11 cellular contexts compared by ENCODE assay signal in the genomic region with DNA sequence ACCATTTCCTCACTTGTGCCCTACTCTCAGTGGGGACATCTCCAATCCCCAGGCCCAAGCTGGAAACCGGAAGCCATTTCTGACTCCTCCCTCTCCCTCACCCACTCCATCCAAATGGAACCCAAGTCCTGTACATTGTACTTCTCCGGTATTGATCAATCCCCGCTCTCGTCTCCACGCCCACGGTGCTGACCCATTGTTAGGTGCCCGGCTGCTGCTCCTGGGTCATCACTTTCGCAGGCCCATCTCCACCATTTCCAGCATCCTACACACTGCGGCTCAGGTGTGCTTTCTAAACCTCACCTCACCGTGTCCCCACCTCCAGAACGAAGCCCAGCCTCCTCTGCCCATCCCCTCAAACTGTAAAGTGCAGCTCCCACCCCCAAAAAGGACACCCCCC. TPM values are rescaled to one million over a fixed set of nuclear protein-coding genes. Genes with fewer than 3 reads are reported as not detected.
A peak's percentile ranks its signal among the peaks of the same experiment; 100 is the strongest.
DNase-seq lines count a peak whose midpoint lies in the region; TF ChIP-seq lines count a peak whose summit lies in the region.
"Not testable (repeated sequence)": the region's sequence is repeated elsewhere in the genome, so short reads cannot be mapped to it uniquely, and the experiment has no call there.
"Had no signal": no experiment of that assay in that cellular context is flagged by ENCODE, and none has a peak within 500 bp of the region (broad histone marks: within the 10 kb centered on the region; RNA-seq: fewer than 3 reads in every experiment).

No MANE protein-coding gene starts in this region.

- not testable (repeated sequence) for H3F3A ChIP-seq in neural progenitor cell (ENCODE audit: low read depth)

- WGBS in spleen, 5 donors, result 91 to 97% (median 94%) methylated on average over 11 of the region's 11 CpGs

- not testable (repeated sequence) for TF ChIP-seq CTCF in Calu3 (IDR thresholded peaks at IDR 0.05; ENCODE audit: unreplicated experiment); chondrocyte (IDR thresholded peaks at IDR 0.05); neural progenitor cell (IDR thresholded peaks at IDR 0.05); spleen (IDR thresholded peaks at IDR 0.05 in 8 of 11, conservative IDR thresholded peaks at IDR 0.05 in 3 of 11)

- not testable (repeated sequence) for H3K9ac ChIP-seq in neural progenitor cell; subcutaneous abdominal adipose tissue (ENCODE audit: low read length in 5 of 5)

- H3K4me3 ChIP-seq in neural progenitor cell; spleen; subcutaneous abdominal adipose tissue (ENCODE audit: low read depth in 1 of 5, low read length in 5 of 5): not testable (repeated sequence)

- not testable (repeated sequence) for H3K79me2 ChIP-seq in neural progenitor cell (ENCODE audit: low read depth)

- intact Hi-C loops in Calu3 (cut with micrococcal nuclease; ENCODE audit: unreplicated experiment); spleen (cut with DNase I; ENCODE audit: low total_unique reads): not testable (repeated sequence)

- H3K4me1 Mint-ChIP-seq in Calu3 (ENCODE audit: low read depth, unreplicated experiment); chondrocyte (ENCODE audit: low read depth): not testable (repeated sequence)
- H3K4me1 Mint-ChIP-seq in neural progenitor cell, result peaks cover 29% of the 10 kb centered on the region

- H3K27me3 Mint-ChIP-seq in Calu3 (ENCODE audit: unreplicated experiment); chondrocyte (ENCODE audit: low read depth): not testable (repeated sequence)
- peaks cover 11% of the 10 kb centered on the region for H3K27me3 Mint-ChIP-seq in neural progenitor cell (ENCODE audit: insufficient read depth, low read depth)

- CTCF ChIA-PET in Calu3 (lab: Charles Lee), result not testable (repeated sequence)

- BruUV-seq in Calu3 (replicated peaks; lab: Mats Ljungman, UMichigan), result not testable (repeated sequence)

- H3K9me3 ChIP-seq in neural progenitor cell (ENCODE audit: low read depth); spleen; subcutaneous abdominal adipose tissue (ENCODE audit: control insufficient read depth in 5 of 5, low read length in 5 of 5): not testable (repeated sequence)

- not testable (repeated sequence) for H3K36me3 Mint-ChIP-seq in Calu3 (ENCODE audit: insufficient read depth, unreplicated experiment); chondrocyte (ENCODE audit: low read depth); neural progenitor cell

- not testable (repeated sequence) for DNase-seq in Calu3; neural progenitor cell (ENCODE audit: low spot score)
- DNase-seq in activated effector memory CD4-positive, alpha-beta T cell treated with anti-CD3 and anti-CD28 coated beads, Interleukin-2, amount 50 U/mL, for 16 hours, result peak; percentile 24
- DNase-seq in chondrocyte (ENCODE audit: low spot score), result peak; percentile 46
- DNase-seq in spleen, result peak; percentile 39

- H4K20me1 ChIP-seq in neural progenitor cell (ENCODE audit: low read depth), result not testable (repeated sequence)

- not testable (repeated sequence) for H3K36me3 ChIP-seq in neural progenitor cell, spleen
- H3K36me3 ChIP-seq in subcutaneous abdominal adipose tissue (ENCODE audit: control insufficient read depth in 5 of 5, insufficient read depth in 5 of 5, low read length in 5 of 5), result peaks cover 0 to 14% (median 5%) of the 10 kb centered on the region in 5 donors

- peaks cover 20% of the 10 kb centered on the region for H3K4me1 ChIP-seq in neural progenitor cell
- not testable (repeated sequence) for H3K4me1 ChIP-seq in spleen
- H3K4me1 ChIP-seq in subcutaneous abdominal adipose tissue (ENCODE audit: control insufficient read depth in 5 of 5, insufficient read depth in 5 of 5, low read length in 5 of 5), result peaks cover 3 to 40% (median 32%) of the 10 kb centered on the region in 5 donors

- H3K4me2 ChIP-seq in neural progenitor cell, result not testable (repeated sequence)

- H2AFZ ChIP-seq in neural progenitor cell (replicated peaks), result not testable (repeated sequence)

- not testable (repeated sequence) for H3K27ac ChIP-seq in neural progenitor cell, spleen
- peak overlapping the region; percentile 41 for H3K27ac ChIP-seq in subcutaneous abdominal adipose tissue (ENCODE audit: low read depth, low read length)

- H3K27me3 ChIP-seq in neural progenitor cell; spleen (replicated peaks in 1 of 7); subcutaneous abdominal adipose tissue (ENCODE audit: control insufficient read depth in 5 of 5, insufficient read depth in 4 of 5, low read length in 5 of 5): not testable (repeated sequence)

- H3K4me3 Mint-ChIP-seq in Calu3 (ENCODE audit: low read depth, unreplicated experiment); chondrocyte (ENCODE audit: unreplicated experiment); neural progenitor cell: not testable (repeated sequence)

- peak overlapping the region; percentile 25 for H3K27ac Mint-ChIP-seq in Calu3 (ENCODE audit: unreplicated experiment)
- H3K27ac Mint-ChIP-seq in chondrocyte (ENCODE audit: unreplicated experiment), result not testable (repeated sequence)
- H3K27ac Mint-ChIP-seq in neural progenitor cell, result peak overlapping the region; percentile 72

- not testable (repeated sequence) for TF ChIP-seq POLR2A in spleen (IDR thresholded peaks at IDR 0.05)

- not testable (repeated sequence) for H3K9me3 Mint-ChIP-seq in Calu3 (ENCODE audit: low read depth, unreplicated experiment); chondrocyte (ENCODE audit: low read depth); neural progenitor cell

RNA-seq across cellular contexts. Expression of a gene that starts 19.0 kb away (rescaled TPM):
- total RNA-seq in Calu3 (2022), result 0.35 and 1.2 TPM in 2 replicates
- 0.30 to 0.80 TPM (median 0.33 TPM) in 3 replicates for total RNA-seq in chondrocyte
- total RNA-seq in neural progenitor cell (ENCODE audit: low replicate concordance), result 0.25 TPM in 1 of 2 replicates, not detected in the other
- 1 to 10 TPM in 5 of 7 donors, under 1 TPM in 2; 0.64 to 3.2 (median 2.0) TPM for total RNA-seq in spleen
- polyA plus RNA-seq in spleen, result 1 to 10 TPM in 1 of 3 donors, under 1 TPM in 2; 0.26 to 2.6 (median 0.35) TPM
- total RNA-seq: A673; CD8-positive, alpha-beta memory T cell; Daoy; GM12878 had no signal
- polyA plus RNA-seq: CD14-positive monocyte; CD8-positive, alpha-beta memory T cell had no signal
